In genomic region chr2:10371441-10372194, GRCh38 we compare ENCODE assay signal across 1 cellular context.
A peak's percentile ranks its signal among the peaks of the same experiment; 100 is the strongest.
TF ChIP-seq lines count a peak whose summit lies in the region.

No MANE protein-coding gene starts in this region.

TF ChIP-seq in HepG2, 621 proteins besides CTCF, POLR2A, EP300 and RAD21:
- 0 out of 2 replicates have a peak, but pooled peaks have one; percentile 39 for TF ChIP-seq ZBTB33 (CRISPR knock-in tag; IDR thresholded peaks at IDR 0.05)
- TF ChIP-seq SCMH1 (CRISPR knock-in tag; IDR thresholded peaks at IDR 0.05; ENCODE audit: borderline replicate concordance): no peak
